In genomic region chr13:99258946-99259345, GRCh38 we compare ENCODE assay signal across 9 cellular contexts. TPM values are rescaled to one million over a fixed set of nuclear protein-coding genes. Genes with fewer than 3 reads are reported as not detected.
DNase-seq lines count a peak whose midpoint lies in the region; ATAC-seq and TF ChIP-seq lines count a peak whose summit lies in the region.
"Had no signal": no experiment of that assay in that cellular context is flagged by ENCODE, and none has a peak within 500 bp of the region (broad histone marks: within the 10 kb centered on the region; RNA-seq: fewer than 3 reads in every experiment).

No MANE protein-coding gene starts in this region.

- H3K9me3 ChIP-seq in OCI-LY7 (ENCODE audit: low read length) (no peaks in the 10 kb centered on the region), PC-9 (ENCODE audit: insufficient read depth, low read depth) (no peaks in the 10 kb centered on the region)

- POLR2A ChIA-PET in OCI-LY7 (lab: Charles Lee) = interaction anchor here (0.6 to 4.1 kb wide), 10 partner anchors 14 to 74 kb away, joined by 3 to 51 read pairs (median 4); partner anchors contain the start of gene UBAC2
- POLR2A ChIA-PET in PC-9 (lab: Charles Lee; ENCODE audit: unreplicated experiment) = no interaction called here

- H2AFZ ChIP-seq in OCI-LY7 (ENCODE audit: low read length) (no peak overlapping the region), PC-9 (no peak overlapping the region)

- H3K36me3 ChIP-seq in OCI-LY7 (ENCODE audit: insufficient read depth, low read length) = peaks cover 31% of the 10 kb centered on the region
- H3K36me3 ChIP-seq in PC-9 (ENCODE audit: low read depth) = peaks cover 26% of the 10 kb centered on the region; the same call in 1 of the 2 replicates

- no peaks in the 10 kb centered on the region for H3K27me3 ChIP-seq in PC-9 (ENCODE audit: insufficient read depth, low read depth)

- TF ChIP-seq CTCF in OCI-LY7 (conservative IDR thresholded peaks at IDR 0.05; ENCODE audit: low read length) = no peak
- no peak for TF ChIP-seq CTCF in PC-9 (conservative IDR thresholded peaks at IDR 0.05)

- peak overlapping the region; percentile 94 for H3K27ac Mint-ChIP-seq in activated CD8-positive, alpha-beta memory T cell treated with anti-CD3 and anti-CD28 coated beads, Interleukin-2, amount 10 ng/mL, durations not matched to agents 7 days and 5 days
- H3K27ac Mint-ChIP-seq: brain had no signal

- H3K79me2 ChIP-seq in OCI-LY7 (ENCODE audit: insufficient read depth, low read depth, low read length) = peaks cover 56% of the 10 kb centered on the region
- H3K79me2 ChIP-seq in PC-9 (ENCODE audit: low read depth) = 0 out of 2 replicates have a peak, but pooled peaks cover 9% of the 10 kb centered on the region

- peaks cover 60% of the 10 kb centered on the region for H3K4me1 Mint-ChIP-seq in activated CD8-positive, alpha-beta memory T cell treated with anti-CD3 and anti-CD28 coated beads, Interleukin-2, amount 10 ng/mL, durations not matched to agents 7 days and 5 days

- peak overlapping the region; percentile 76 for H3K4me3 ChIP-seq in OCI-LY7 (ENCODE audit: low read depth, low read length, poor library complexity, severe bottlenecking)
- no peak overlapping the region for H3K4me3 ChIP-seq in PC-9

- peaks cover 14% of the 10 kb centered on the region for H3F3A ChIP-seq in PC-9 (ENCODE audit: insufficient read depth, low read depth)

- H3K27ac ChIP-seq in OCI-LY7 (ENCODE audit: low read depth, low read length, poor library complexity, severe bottlenecking) (peak overlapping the region; percentile 97), PC-9 (no peak overlapping the region)

- H3K4me2 ChIP-seq in OCI-LY7 (ENCODE audit: low read length) (peak overlapping the region; percentile 81), PC-9 (no peak overlapping the region)

- no peak for DNase-seq in activated CD8-positive, alpha-beta memory T cell treated with anti-CD3 and anti-CD28 coated beads, Interleukin-2, amount 10 ng/mL, durations not matched to agents 7 days and 5 days
- DNase-seq in activated CD8-positive, alpha-beta memory T cell treated with anti-CD3 and anti-CD28 coated beads for 24 hours = no peak
- DNase-seq in OCI-LY7 (ENCODE audit: low spot score) (peak; percentile 75), left lobe of liver (ENCODE audit: low spot score) (no peak), PC-9 (no peak)
- no peak for DNase-seq in stimulated activated naive CD8-positive, alpha-beta T cell treated with anti-CD3 and anti-CD28 coated beads, Interleukin-15, Interleukin-2, amounts not matched to agents 100 U/mL and 50 U/mL, for 24 hours

- H3K9me2 ChIP-seq in OCI-LY7 (ENCODE audit: insufficient read depth, low read length) (no peaks in the 10 kb centered on the region), PC-9 (ENCODE audit: insufficient read depth) (no peaks in the 10 kb centered on the region)

- H3K27me3 Mint-ChIP-seq in activated CD8-positive, alpha-beta memory T cell treated with anti-CD3 and anti-CD28 coated beads, Interleukin-2, amount 10 ng/mL, durations not matched to agents 7 days and 5 days = no peaks in the 10 kb centered on the region
- H3K27me3 Mint-ChIP-seq: brain had no signal

- 0 out of 2 replicates have a peak, but pooled peaks cover 4% of the 10 kb centered on the region for H4K20me1 ChIP-seq in OCI-LY7 (ENCODE audit: insufficient read depth, low read length)
- peaks cover 19% of the 10 kb centered on the region; the same call in 1 of the 2 replicates for H4K20me1 ChIP-seq in PC-9 (ENCODE audit: insufficient read depth)

- H3K4me1 ChIP-seq in OCI-LY7 (ENCODE audit: insufficient read depth, low read length, poor library complexity, severe bottlenecking) (peaks cover 70% of the 10 kb centered on the region), PC-9 (replicated peaks; ENCODE audit: insufficient read depth) (no peaks in the 10 kb centered on the region)

- peak overlapping the region; percentile 86 for H3K4me3 Mint-ChIP-seq in activated CD8-positive, alpha-beta memory T cell treated with anti-CD3 and anti-CD28 coated beads, Interleukin-2, amount 10 ng/mL, durations not matched to agents 7 days and 5 days
- H3K4me3 Mint-ChIP-seq: brain had no signal

- CTCF ChIA-PET in activated CD8-positive, alpha-beta memory T cell treated with anti-CD3 and anti-CD28 coated beads, Interleukin-2, amount 10 ng/mL, durations not matched to agents 7 days and 5 days (lab: Charles Lee) = interaction anchor here (0.9 to 4.2 kb wide), 8 partner anchors 11 to 240 kb away, joined by 3 to 24 read pairs (median 10); partner anchors contain the start of gene UBAC2
- CTCF ChIA-PET in OCI-LY7 (lab: Charles Lee; ENCODE audit: unreplicated experiment) (interaction anchor here (0.6 to 1.0 kb wide), 2 partner anchors 58 to 83 kb away, joined by 3 read pairs; partner anchors contain the start of gene UBAC2), PC-9 (lab: Charles Lee) (no interaction called here)

- H3K36me3 Mint-ChIP-seq in activated CD8-positive, alpha-beta memory T cell treated with anti-CD3 and anti-CD28 coated beads, Interleukin-2, amount 10 ng/mL, durations not matched to agents 7 days and 5 days = peaks cover 30% of the 10 kb centered on the region

- intact Hi-C loops in OCI-LY7 (cut with micrococcal nuclease; ENCODE audit: unreplicated experiment) = loop anchor here (1.0 to 10.0 kb wide), 3 partner anchors 31 to 246 kb away; partner anchors contain the start of gene TM9SF2
- intact Hi-C loops in PC-9 (cut with micrococcal nuclease; ENCODE audit: unreplicated experiment) = no loop called here

- ATAC-seq in activated CD8-positive, alpha-beta memory T cell treated with anti-CD3 and anti-CD28 coated beads, Interleukin-2, amount 10 ng/mL, durations not matched to agents 7 days and 5 days = peak; percentile 44
- peak; percentile 70 for ATAC-seq in HG02938 (IDR thresholded peaks at IDR 0.05; ENCODE audit: unreplicated experiment)
- ATAC-seq in stimulated activated naive CD8-positive, alpha-beta T cell treated with anti-CD3 and anti-CD28 coated beads, Interleukin-15, Interleukin-2, amounts not matched to agents 100 U/mL and 50 U/mL, for 24 hours = peak; percentile 34
- ATAC-seq in HG02642 (IDR thresholded peaks at IDR 0.05; ENCODE audit: poor library complexity, unreplicated experiment) = no peak
- ATAC-seq in left lobe of liver = no peak

- BruUV-seq in OCI-LY7 (replicated peaks; lab: Mats Ljungman, UMichigan) (no TSS peak), PC-9 (replicated peaks; lab: Mats Ljungman, UMichigan) (no TSS peak)

- no peaks in the 10 kb centered on the region for H3K9me3 Mint-ChIP-seq in activated CD8-positive, alpha-beta memory T cell treated with anti-CD3 and anti-CD28 coated beads, Interleukin-2, amount 10 ng/mL, durations not matched to agents 7 days and 5 days (ENCODE audit: low read depth)
- H3K9me3 Mint-ChIP-seq: brain had no signal

RNA-seq across cellular contexts. Expression of gene GPR18, which starts 0.8 kb away (rescaled TPM):
- 10 to 100 TPM; 11.1 to 13.1 TPM for total RNA-seq in activated CD8-positive, alpha-beta memory T cell treated with anti-CD3 and anti-CD28 coated beads, Interleukin-2, amount 10 ng/mL, durations not matched to agents 7 days and 5 days
- 6.6 and 13.7 TPM in 2 replicates for total RNA-seq in OCI-LY7 (2014; rRNA removed; shearing (Covaris generic))
- total RNA-seq in OCI-LY7 (2022) (10.9 and 15.1 TPM in 2 replicates), left lobe of liver (0.15 TPM), PC-9 (2021) (not detected in 2 replicates)

RNA-seq across cellular contexts. Expression of gene GPR183, which starts 48.3 kb away (rescaled TPM):
- total RNA-seq in activated CD8-positive, alpha-beta memory T cell treated with anti-CD3 and anti-CD28 coated beads, Interleukin-2, amount 10 ng/mL, durations not matched to agents 7 days and 5 days = 10 to 100 TPM; 15.3 to 19.5 TPM
- not detected in 2 replicates for total RNA-seq in OCI-LY7 (2014; rRNA removed; shearing (Covaris generic))
- total RNA-seq in OCI-LY7 (2022) (not detected in 2 replicates), left lobe of liver (0.70 TPM), PC-9 (2021) (not detected in 2 replicates)

RNA-seq across cellular contexts. Expression of gene UBAC2, which starts 58.3 kb away (rescaled TPM):
- 10 to 100 TPM; 52.8 to 60.8 TPM for total RNA-seq in activated CD8-positive, alpha-beta memory T cell treated with anti-CD3 and anti-CD28 coated beads, Interleukin-2, amount 10 ng/mL, durations not matched to agents 7 days and 5 days
- total RNA-seq in OCI-LY7 (2014; rRNA removed; shearing (Covaris generic)) = 26.8 and 33.4 TPM in 2 replicates
- total RNA-seq in OCI-LY7 (2022) (25.6 and 28.5 TPM in 2 replicates), left lobe of liver (33.4 TPM), PC-9 (2021) (80.3 and 82.2 TPM in 2 replicates)

Comparison
In these comparisons a context has a peak if more than half of its experiments do, and no peak if none do; other contexts are left out.
1. ATAC-seq: peak in activated CD8-positive, alpha-beta memory T cell treated with anti-CD3 and anti-CD28 coated beads, Interleukin-2, amount 10 ng/mL, durations not matched to agents 7 days and 5 days (single experiment), HG02938 (single experiment) and stimulated activated naive CD8-positive, alpha-beta T cell treated with anti-CD3 and anti-CD28 coated beads, Interleukin-15, Interleukin-2, amounts not matched to agents 100 U/mL and 50 U/mL, for 24 hours (single experiment); none in HG02642 (single experiment) and left lobe of liver (single experiment).